In genomic region chr3:152834354-152835310, GRCh38 we compare ENCODE assay signal across 1 cellular context.
TF ChIP-seq lines count a peak whose summit lies in the region.

A gene with protein sequence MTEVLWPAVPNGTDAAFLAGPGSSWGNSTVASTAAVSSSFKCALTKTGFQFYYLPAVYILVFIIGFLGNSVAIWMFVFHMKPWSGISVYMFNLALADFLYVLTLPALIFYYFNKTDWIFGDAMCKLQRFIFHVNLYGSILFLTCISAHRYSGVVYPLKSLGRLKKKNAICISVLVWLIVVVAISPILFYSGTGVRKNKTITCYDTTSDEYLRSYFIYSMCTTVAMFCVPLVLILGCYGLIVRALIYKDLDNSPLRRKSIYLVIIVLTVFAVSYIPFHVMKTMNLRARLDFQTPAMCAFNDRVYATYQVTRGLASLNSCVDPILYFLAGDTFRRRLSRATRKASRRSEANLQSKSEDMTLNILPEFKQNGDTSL (plus strand): TSS chr3:152835131. CDS start chr3:152835783, 652 bp downstream.

TF ChIP-seq in K562, 482 proteins besides CTCF, POLR2A, EP300 and RAD21 (continued from another document and continues in another):
- TF ChIP-seq, protein P1, sequence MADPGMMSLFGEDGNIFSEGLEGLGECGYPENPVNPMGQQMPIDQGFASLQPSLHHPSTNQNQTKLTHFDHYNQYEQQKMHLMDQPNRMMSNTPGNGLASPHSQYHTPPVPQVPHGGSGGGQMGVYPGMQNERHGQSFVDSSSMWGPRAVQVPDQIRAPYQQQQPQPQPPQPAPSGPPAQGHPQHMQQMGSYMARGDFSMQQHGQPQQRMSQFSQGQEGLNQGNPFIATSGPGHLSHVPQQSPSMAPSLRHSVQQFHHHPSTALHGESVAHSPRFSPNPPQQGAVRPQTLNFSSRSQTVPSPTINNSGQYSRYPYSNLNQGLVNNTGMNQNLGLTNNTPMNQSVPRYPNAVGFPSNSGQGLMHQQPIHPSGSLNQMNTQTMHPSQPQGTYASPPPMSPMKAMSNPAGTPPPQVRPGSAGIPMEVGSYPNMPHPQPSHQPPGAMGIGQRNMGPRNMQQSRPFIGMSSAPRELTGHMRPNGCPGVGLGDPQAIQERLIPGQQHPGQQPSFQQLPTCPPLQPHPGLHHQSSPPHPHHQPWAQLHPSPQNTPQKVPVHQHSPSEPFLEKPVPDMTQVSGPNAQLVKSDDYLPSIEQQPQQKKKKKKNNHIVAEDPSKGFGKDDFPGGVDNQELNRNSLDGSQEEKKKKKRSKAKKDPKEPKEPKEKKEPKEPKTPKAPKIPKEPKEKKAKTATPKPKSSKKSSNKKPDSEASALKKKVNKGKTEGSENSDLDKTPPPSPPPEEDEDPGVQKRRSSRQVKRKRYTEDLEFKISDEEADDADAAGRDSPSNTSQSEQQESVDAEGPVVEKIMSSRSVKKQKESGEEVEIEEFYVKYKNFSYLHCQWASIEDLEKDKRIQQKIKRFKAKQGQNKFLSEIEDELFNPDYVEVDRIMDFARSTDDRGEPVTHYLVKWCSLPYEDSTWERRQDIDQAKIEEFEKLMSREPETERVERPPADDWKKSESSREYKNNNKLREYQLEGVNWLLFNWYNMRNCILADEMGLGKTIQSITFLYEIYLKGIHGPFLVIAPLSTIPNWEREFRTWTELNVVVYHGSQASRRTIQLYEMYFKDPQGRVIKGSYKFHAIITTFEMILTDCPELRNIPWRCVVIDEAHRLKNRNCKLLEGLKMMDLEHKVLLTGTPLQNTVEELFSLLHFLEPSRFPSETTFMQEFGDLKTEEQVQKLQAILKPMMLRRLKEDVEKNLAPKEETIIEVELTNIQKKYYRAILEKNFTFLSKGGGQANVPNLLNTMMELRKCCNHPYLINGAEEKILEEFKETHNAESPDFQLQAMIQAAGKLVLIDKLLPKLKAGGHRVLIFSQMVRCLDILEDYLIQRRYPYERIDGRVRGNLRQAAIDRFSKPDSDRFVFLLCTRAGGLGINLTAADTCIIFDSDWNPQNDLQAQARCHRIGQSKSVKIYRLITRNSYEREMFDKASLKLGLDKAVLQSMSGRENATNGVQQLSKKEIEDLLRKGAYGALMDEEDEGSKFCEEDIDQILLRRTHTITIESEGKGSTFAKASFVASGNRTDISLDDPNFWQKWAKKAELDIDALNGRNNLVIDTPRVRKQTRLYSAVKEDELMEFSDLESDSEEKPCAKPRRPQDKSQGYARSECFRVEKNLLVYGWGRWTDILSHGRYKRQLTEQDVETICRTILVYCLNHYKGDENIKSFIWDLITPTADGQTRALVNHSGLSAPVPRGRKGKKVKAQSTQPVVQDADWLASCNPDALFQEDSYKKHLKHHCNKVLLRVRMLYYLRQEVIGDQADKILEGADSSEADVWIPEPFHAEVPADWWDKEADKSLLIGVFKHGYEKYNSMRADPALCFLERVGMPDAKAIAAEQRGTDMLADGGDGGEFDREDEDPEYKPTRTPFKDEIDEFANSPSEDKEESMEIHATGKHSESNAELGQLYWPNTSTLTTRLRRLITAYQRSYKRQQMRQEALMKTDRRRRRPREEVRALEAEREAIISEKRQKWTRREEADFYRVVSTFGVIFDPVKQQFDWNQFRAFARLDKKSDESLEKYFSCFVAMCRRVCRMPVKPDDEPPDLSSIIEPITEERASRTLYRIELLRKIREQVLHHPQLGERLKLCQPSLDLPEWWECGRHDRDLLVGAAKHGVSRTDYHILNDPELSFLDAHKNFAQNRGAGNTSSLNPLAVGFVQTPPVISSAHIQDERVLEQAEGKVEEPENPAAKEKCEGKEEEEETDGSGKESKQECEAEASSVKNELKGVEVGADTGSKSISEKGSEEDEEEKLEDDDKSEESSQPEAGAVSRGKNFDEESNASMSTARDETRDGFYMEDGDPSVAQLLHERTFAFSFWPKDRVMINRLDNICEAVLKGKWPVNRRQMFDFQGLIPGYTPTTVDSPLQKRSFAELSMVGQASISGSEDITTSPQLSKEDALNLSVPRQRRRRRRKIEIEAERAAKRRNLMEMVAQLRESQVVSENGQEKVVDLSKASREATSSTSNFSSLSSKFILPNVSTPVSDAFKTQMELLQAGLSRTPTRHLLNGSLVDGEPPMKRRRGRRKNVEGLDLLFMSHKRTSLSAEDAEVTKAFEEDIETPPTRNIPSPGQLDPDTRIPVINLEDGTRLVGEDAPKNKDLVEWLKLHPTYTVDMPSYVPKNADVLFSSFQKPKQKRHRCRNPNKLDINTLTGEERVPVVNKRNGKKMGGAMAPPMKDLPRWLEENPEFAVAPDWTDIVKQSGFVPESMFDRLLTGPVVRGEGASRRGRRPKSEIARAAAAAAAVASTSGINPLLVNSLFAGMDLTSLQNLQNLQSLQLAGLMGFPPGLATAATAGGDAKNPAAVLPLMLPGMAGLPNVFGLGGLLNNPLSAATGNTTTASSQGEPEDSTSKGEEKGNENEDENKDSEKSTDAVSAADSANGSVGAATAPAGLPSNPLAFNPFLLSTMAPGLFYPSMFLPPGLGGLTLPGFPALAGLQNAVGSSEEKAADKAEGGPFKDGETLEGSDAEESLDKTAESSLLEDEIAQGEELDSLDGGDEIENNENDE (IDR thresholded peaks at IDR 0.05; ENCODE audit: low read depth, low read length), result no peak
- TF ChIP-seq CGGBP1 (CRISPR knock-in tag; IDR thresholded peaks at IDR 0.05) (no peak), MECOM (CRISPR knock-in tag; IDR thresholded peaks at IDR 0.05) (no peak), RNF219 (CRISPR knock-in tag; IDR thresholded peaks at IDR 0.05) (no peak), NFYB (IDR thresholded peaks at IDR 0.05; ENCODE audit: extremely low read depth, insufficient read length) (peak; percentile 10), YBX1 (IDR thresholded peaks at IDR 0.05) (no peak), SETDB1 (IDR thresholded peaks at IDR 0.05; ENCODE audit: low read length) (no peak), SNRNP70 (optimal IDR thresholded peaks at IDR 0.05; ENCODE audit: low read depth, low read length) (no peak), MTA3 (IDR thresholded peaks at IDR 0.05; ENCODE audit: borderline replicate concordance) (peak; percentile 37; the same call in 1 of the 2 replicates), RB1 (IDR thresholded peaks at IDR 0.05; ENCODE audit: low read depth) (peak; percentile 59), STAG1 (CRISPR knock-in tag; IDR thresholded peaks at IDR 0.05; ENCODE audit: borderline replicate concordance) (no peak; the same call in 1 of the 2 replicates), ZNF79 (CRISPR knock-in tag; IDR thresholded peaks at IDR 0.05; ENCODE audit: low read depth) (no peak), ZNF146 (CRISPR knock-in tag; IDR thresholded peaks at IDR 0.05; ENCODE audit: unreplicated experiment) (no peak)
- TF ChIP-seq, protein P2, sequence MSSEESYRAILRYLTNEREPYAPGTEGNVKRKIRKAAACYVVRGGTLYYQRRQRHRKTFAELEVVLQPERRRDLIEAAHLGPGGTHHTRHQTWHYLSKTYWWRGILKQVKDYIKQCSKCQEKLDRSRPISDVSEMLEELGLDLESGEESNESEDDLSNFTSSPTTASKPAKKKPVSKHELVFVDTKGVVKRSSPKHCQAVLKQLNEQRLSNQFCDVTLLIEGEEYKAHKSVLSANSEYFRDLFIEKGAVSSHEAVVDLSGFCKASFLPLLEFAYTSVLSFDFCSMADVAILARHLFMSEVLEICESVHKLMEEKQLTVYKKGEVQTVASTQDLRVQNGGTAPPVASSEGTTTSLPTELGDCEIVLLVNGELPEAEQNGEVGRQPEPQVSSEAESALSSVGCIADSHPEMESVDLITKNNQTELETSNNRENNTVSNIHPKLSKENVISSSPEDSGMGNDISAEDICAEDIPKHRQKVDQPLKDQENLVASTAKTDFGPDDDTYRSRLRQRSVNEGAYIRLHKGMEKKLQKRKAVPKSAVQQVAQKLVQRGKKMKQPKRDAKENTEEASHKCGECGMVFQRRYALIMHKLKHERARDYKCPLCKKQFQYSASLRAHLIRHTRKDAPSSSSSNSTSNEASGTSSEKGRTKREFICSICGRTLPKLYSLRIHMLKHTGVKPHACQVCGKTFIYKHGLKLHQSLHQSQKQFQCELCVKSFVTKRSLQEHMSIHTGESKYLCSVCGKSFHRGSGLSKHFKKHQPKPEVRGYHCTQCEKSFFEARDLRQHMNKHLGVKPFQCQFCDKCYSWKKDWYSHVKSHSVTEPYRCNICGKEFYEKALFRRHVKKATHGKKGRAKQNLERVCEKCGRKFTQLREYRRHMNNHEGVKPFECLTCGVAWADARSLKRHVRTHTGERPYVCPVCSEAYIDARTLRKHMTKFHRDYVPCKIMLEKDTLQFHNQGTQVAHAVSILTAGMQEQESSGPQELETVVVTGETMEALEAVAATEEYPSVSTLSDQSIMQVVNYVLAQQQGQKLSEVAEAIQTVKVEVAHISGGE (CRISPR knock-in tag; IDR thresholded peaks at IDR 0.05), result peak in 2 of 3 experiments; percentile 23 to 81; a peak in 2 of 6 replicates
- TF ChIP-seq, protein P3, sequence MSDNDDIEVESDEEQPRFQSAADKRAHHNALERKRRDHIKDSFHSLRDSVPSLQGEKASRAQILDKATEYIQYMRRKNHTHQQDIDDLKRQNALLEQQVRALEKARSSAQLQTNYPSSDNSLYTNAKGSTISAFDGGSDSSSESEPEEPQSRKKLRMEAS (CRISPR knock-in tag; IDR thresholded peaks at IDR 0.05), result peak; percentile 91
- TF ChIP-seq, protein P4, sequence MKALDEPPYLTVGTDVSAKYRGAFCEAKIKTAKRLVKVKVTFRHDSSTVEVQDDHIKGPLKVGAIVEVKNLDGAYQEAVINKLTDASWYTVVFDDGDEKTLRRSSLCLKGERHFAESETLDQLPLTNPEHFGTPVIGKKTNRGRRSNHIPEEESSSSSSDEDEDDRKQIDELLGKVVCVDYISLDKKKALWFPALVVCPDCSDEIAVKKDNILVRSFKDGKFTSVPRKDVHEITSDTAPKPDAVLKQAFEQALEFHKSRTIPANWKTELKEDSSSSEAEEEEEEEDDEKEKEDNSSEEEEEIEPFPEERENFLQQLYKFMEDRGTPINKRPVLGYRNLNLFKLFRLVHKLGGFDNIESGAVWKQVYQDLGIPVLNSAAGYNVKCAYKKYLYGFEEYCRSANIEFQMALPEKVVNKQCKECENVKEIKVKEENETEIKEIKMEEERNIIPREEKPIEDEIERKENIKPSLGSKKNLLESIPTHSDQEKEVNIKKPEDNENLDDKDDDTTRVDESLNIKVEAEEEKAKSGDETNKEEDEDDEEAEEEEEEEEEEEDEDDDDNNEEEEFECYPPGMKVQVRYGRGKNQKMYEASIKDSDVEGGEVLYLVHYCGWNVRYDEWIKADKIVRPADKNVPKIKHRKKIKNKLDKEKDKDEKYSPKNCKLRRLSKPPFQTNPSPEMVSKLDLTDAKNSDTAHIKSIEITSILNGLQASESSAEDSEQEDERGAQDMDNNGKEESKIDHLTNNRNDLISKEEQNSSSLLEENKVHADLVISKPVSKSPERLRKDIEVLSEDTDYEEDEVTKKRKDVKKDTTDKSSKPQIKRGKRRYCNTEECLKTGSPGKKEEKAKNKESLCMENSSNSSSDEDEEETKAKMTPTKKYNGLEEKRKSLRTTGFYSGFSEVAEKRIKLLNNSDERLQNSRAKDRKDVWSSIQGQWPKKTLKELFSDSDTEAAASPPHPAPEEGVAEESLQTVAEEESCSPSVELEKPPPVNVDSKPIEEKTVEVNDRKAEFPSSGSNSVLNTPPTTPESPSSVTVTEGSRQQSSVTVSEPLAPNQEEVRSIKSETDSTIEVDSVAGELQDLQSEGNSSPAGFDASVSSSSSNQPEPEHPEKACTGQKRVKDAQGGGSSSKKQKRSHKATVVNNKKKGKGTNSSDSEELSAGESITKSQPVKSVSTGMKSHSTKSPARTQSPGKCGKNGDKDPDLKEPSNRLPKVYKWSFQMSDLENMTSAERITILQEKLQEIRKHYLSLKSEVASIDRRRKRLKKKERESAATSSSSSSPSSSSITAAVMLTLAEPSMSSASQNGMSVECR (CRISPR knock-in tag; IDR thresholded peaks at IDR 0.05), result no peak; the same call in 1 of the 2 replicates
- TF ChIP-seq, protein P5, sequence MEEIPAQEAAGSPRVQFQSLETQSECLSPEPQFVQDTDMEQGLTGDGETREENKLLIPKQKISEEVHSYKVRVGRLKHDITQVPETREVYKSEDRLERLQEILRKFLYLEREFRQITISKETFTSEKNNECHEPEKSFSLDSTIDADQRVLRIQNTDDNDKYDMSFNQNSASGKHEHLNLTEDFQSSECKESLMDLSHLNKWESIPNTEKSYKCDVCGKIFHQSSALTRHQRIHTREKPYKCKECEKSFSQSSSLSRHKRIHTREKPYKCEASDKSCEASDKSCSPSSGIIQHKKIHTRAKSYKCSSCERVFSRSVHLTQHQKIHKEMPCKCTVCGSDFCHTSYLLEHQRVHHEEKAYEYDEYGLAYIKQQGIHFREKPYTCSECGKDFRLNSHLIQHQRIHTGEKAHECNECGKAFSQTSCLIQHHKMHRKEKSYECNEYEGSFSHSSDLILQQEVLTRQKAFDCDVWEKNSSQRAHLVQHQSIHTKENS (CRISPR knock-in tag; IDR thresholded peaks at IDR 0.05), result no peak
- TF ChIP-seq, protein P6, sequence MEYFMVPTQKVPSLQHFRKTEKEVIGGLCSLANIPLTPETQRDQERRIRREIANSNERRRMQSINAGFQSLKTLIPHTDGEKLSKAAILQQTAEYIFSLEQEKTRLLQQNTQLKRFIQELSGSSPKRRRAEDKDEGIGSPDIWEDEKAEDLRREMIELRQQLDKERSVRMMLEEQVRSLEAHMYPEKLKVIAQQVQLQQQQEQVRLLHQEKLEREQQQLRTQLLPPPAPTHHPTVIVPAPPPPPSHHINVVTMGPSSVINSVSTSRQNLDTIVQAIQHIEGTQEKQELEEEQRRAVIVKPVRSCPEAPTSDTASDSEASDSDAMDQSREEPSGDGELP (CRISPR knock-in tag; IDR thresholded peaks at IDR 0.05; ENCODE audit: borderline replicate concordance), result peak; percentile 55
